In the genomic region with DNA sequence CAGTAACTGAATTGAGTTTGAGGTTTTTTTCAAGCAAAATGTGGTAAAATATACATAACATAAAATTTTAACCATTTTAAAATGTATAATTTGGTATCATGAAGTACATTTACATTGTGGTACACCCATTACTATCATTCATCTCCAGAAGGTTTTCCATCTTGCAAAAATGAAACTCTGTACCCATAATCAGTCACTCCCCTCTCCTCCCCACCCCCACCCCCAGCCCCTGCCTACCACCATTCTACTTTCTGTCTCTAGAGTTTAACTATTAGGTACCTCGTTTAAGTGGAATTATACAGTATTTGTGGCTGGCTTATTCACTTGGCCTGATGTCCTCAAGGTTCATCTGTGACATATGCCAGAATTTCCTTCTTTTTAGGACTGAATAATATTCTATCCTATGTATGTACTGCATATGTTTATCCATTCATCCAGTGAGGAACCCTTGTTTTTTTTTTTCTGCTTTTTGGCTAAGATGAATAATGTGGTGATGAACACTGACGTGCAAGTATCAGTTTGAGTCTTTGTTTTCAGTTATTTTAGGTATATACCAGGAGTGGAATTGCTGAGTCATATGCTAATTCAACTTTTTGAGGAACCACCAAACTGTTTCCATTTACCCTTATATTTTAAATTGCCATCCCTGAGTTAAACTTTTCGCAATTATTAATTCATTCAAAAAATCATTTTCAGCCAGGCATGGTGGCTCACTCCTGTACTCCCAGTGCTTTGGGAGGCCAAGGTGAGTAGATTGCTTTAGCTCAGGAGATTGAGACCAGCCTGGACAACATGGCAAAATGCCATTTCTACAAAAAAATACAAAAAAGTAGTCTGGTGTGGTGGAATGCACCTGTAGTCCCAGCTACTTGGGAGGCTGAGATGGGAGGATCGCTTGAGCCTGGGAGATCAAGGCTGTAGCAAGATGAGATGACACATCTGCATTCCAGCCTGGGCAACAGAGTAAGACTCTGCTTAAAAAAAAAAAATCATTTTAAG, we compare ENCODE assay signal across 1 cellular context.
TF ChIP-seq lines count a peak whose summit lies in the region.

No MANE protein-coding gene starts in this region.

TF ChIP-seq in HepG2, 621 proteins besides CTCF, POLR2A, EP300 and RAD21 (continued from another document):
- TF ChIP-seq, protein P1, sequence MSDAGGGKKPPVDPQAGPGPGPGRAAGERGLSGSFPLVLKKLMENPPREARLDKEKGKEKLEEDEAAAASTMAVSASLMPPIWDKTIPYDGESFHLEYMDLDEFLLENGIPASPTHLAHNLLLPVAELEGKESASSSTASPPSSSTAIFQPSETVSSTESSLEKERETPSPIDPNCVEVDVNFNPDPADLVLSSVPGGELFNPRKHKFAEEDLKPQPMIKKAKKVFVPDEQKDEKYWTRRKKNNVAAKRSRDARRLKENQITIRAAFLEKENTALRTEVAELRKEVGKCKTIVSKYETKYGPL (CRISPR knock-in tag; IDR thresholded peaks at IDR 0.05): no peak
TF ChIP-seq in HepG2: peak in this region for 2.
